23 cellular contexts compared by ENCODE assay signal in the genomic region with DNA sequence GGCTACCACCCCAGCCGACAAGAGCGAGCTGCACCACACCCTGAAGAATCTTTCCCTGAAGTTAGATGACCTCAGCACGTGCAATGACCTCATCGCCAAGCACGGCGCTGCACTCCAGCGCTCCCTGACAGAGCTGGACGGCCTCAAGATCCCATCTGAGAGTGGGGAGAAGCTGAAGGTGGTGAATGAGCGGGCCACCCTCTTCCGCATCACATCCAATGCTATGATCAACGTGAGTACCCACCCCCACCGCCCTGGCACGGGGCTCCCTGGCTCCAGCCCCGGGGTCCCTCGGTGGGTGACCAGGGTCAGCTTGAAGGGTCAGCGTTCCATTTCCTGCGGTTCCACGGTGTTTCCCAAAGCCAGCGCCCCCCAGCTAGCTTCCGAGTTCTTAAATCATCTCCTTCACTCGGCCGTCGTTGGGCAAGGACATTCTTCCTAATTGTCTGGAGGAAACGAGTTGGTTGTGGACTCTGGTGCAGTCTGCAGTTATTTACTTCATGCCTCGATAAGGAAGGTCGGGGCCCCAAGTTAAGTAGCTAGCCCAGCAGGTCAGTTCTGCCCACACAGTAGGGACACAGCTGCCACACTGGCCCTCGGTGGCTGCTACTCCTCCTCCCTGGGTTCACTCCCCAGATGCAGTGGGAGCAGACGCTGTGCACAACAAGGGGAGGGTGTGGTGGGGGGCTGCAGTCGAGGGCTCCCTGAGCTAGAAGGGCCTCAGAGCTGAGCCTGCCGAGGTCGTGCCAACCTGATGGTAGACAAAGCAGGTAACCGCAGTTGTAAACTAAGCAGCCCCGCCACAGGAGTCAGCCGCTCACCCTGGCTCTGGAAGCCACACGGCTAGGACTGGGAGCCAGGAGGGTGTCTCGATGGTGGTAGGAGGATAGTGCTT.
A peak's percentile ranks its signal among the peaks of the same experiment; 100 is the strongest.
DNase-seq lines count a peak whose midpoint lies in the region; ATAC-seq and TF ChIP-seq lines count a peak whose summit lies in the region.
"Had no signal": no experiment of that assay in that cellular context is flagged by ENCODE, and none has a peak within 500 bp of the region (broad histone marks: within the 10 kb centered on the region; RNA-seq: fewer than 3 reads in every experiment).

No MANE protein-coding gene starts in this region.

- H3K27me3 ChIP-seq in lower lobe of right lung (ENCODE audit: low read depth), result no peaks in the 10 kb centered on the region
- no peaks in the 10 kb centered on the region for H3K27me3 ChIP-seq in transverse colon
- H3K27me3 ChIP-seq: pancreas had no signal

- no peak for TF ChIP-seq EP300 in transverse colon (IDR thresholded peaks at IDR 0.05; ENCODE audit: low read depth)

- WGBS in transverse colon (ENCODE audit: low coverage in 1 of 2), 2 donors, result 90 to 100% methylated on average over 3 to 34 of the region's 36 CpGs

- TF ChIP-seq CTCF in coronary artery (IDR thresholded peaks at IDR 0.05), result no peak
- TF ChIP-seq CTCF in lower lobe of right lung (IDR thresholded peaks at IDR 0.05), result no peak
- no peak for TF ChIP-seq CTCF in transverse colon (IDR thresholded peaks at IDR 0.05)

- H3K4me1 ChIP-seq in lower lobe of right lung, result no peaks in the 10 kb centered on the region
- no peaks in the 10 kb centered on the region for H3K4me1 ChIP-seq in transverse colon
- H3K4me1 ChIP-seq: pancreas had no signal

- ATAC-seq in lower lobe of right lung, result no peak
- ATAC-seq: activated CD8-positive, alpha-beta T cell treated with anti-CD3 and anti-CD28 coated beads, Interleukin-2, amount 10 ng/mL, durations not matched to agents 7 days and 5 days; activated T-cell treated with anti-CD3 and anti-CD28 coated beads, Interleukin-2, amount 50 U/mL, for 4 hours; naive thymus-derived CD4-positive, alpha-beta T cell; pancreas had no signal

- H3K9me3 ChIP-seq in lower lobe of right lung, result no peaks in the 10 kb centered on the region
- H3K9me3 ChIP-seq in transverse colon, result no peaks in the 10 kb centered on the region
- H3K9me3 ChIP-seq: pancreas had no signal

- no peaks in the 10 kb centered on the region for H3K36me3 ChIP-seq in lower lobe of right lung
- no peaks in the 10 kb centered on the region for H3K36me3 ChIP-seq in transverse colon
- H3K36me3 ChIP-seq: pancreas had no signal

- DNase-seq in activated T-cell treated with anti-CD3 and anti-CD28 coated beads, Interleukin-2, amount 50 U/mL, for 1 hour, result peak; percentile 14
- DNase-seq in activated T-cell treated with anti-CD3 and anti-CD28 coated beads for 4 hours (no peak), coronary artery (ENCODE audit: low spot score) (peak; percentile 62), lower lobe of right lung (peak; percentile 32), transverse colon (peak; percentile 2), DMS79 treated with DMSO at 0.1 percent for 48 hours (lab: John Stamatoyannopoulos, UW) (no peak), cortex of kidney (lab: John Stamatoyannopoulos, UW) (no peak)
- no peak for DNase-seq in stimulated activated CD4-positive, alpha-beta T cell treated with anti-CD3 and anti-CD28 coated beads, Interleukin-4, amount 100 ng/mL, for 1 hour
- DNase-seq: activated CD4-positive, alpha-beta T cell treated with anti-CD3 and anti-CD28 coated beads for 1 hour; activated CD8-positive, alpha-beta T cell treated with anti-CD3 and anti-CD28 coated beads, Interleukin-2, amount 10 ng/mL, durations not matched to agents 7 days and 5 days; activated naive CD4-positive, alpha-beta T cell treated with anti-CD3 and anti-CD28 coated beads for 36 hours; activated T-cell treated with anti-CD3 and anti-CD28 coated beads, Interleukin-2, amount 50 U/mL, for 4 hours; anterior cingulate cortex; central memory CD4-positive, alpha-beta T cell; DND-41; foreskin fibroblast; mesendoderm; naive thymus-derived CD4-positive, alpha-beta T cell; NCI-H1105; NCI-H2029 treated with DMSO at 0.1 percent for 48 hours; SIG-M5; T-helper 1 cell had no signal

- H3K4me3 ChIP-seq in coronary artery (no peak overlapping the region), lower lobe of right lung (no peak overlapping the region), transverse colon (no peak overlapping the region)
- H3K4me3 ChIP-seq: pancreas had no signal

- no peak overlapping the region for H3K27ac ChIP-seq in coronary artery
- H3K27ac ChIP-seq in lower lobe of right lung, result no peak overlapping the region
- no peak overlapping the region for H3K27ac ChIP-seq in transverse colon
- H3K27ac ChIP-seq: pancreas had no signal

- in situ Hi-C loops in transverse colon (cut with MboI; ENCODE audit: low pct_ligation_motif_present in 1 of 4, low pct_unique_long_range_greater_than_20kb in 1 of 4, low sequenced_read_pairs in 3 of 4), result no loop called here

- TF ChIP-seq POLR2A in transverse colon (IDR thresholded peaks at IDR 0.05), result no peak

- intact Hi-C loops in lower lobe of right lung (cut with DNase I), result no loop called here
- intact Hi-C loops in transverse colon (cut with DNase I; ENCODE audit: low total_unique reads), result no loop called here

Comparison
In these comparisons a context has a peak if more than half of its experiments do, and no peak if none do; other contexts are left out.
1. DNase-seq: peak in activated T-cell treated with anti-CD3 and anti-CD28 coated beads, Interleukin-2, amount 50 U/mL, for 1 hour (single experiment), coronary artery (single experiment), lower lobe of right lung (single experiment) and transverse colon (single experiment); none in activated T-cell treated with anti-CD3 and anti-CD28 coated beads for 4 hours (single experiment), DMS79 treated with DMSO at 0.1 percent for 48 hours (single experiment), cortex of kidney (single experiment) and stimulated activated CD4-positive, alpha-beta T cell treated with anti-CD3 and anti-CD28 coated beads, Interleukin-4, amount 100 ng/mL, for 1 hour (single experiment).